Comparison of ENCODE assay signal across 8 cellular contexts in genomic region chr3:11803977-11804903, GRCh38. TPM values are rescaled to one million over a fixed set of nuclear protein-coding genes. Genes with fewer than 3 reads are reported as not detected.
DNase-seq lines count a peak whose midpoint lies in the region; ATAC-seq, FAIRE-seq and TF ChIP-seq lines count a peak whose summit lies in the region.

No MANE protein-coding gene starts in this region.

- POLR2A ChIA-PET in GM12878 (lab: Charles Lee), result no interaction called here

- TF ChIP-seq RAD21 in GM12878 (IDR thresholded peaks at IDR 0.05; ENCODE audit: insufficient read depth, low read depth, low read length), result peak; percentile 61

- peaks cover 2% of the 10 kb centered on the region; the same call in 1 of the 3 replicates for H3K9me3 ChIP-seq in GM12878 (replicated peaks; ENCODE audit: control insufficient read depth, insufficient read depth, low read length)

- intact Hi-C loops in GM12878 (cut with micrococcal nuclease; ENCODE audit: unreplicated experiment), result loop anchor here (1.0 to 5.0 kb wide), 2 partner anchors 149 to 427 kb away; no protein-coding TSS in a partner anchor
- intact Hi-C loops in posterior vena cava (cut with DNase I), result loop anchor here (5.0 to 10.0 kb wide), 3 partner anchors 149 to 787 kb away; no protein-coding TSS in a partner anchor

- peak; percentile 94 for ATAC-seq in GM12878

- BruUV-seq in GM12878 (replicated peaks; lab: Mats Ljungman, UMichigan), result no TSS peak

- SMC1A ChIA-PET in GM12878 (lab: Charles Lee; ENCODE audit: uncharacterized antibody, unreplicated experiment), result interaction anchor here (0.6 to 1.4 kb wide), 5 partner anchors 13 to 424 kb away, joined by 3 read pairs; no protein-coding TSS in a partner anchor

- no peaks in the 10 kb centered on the region for H4K20me1 ChIP-seq in GM12878 (ENCODE audit: control insufficient read depth, insufficient read depth)

- no peak overlapping the region for H3K27ac ChIP-seq in GM12878 (ENCODE audit: control insufficient read depth, insufficient read depth)

- no peak for TF ChIP-seq EP300 in GM12878 (IDR thresholded peaks at IDR 0.05; ENCODE audit: borderline replicate concordance in 1 of 2, control insufficient read depth in 1 of 2, low read depth in 2 of 2, low read length in 2 of 2)

- RAD21 ChIA-PET in GM12878 (lab: Charles Lee; ENCODE audit: unreplicated experiment), result interaction anchor here (0.5 to 1.3 kb wide), 2 partner anchors 425 to 467 kb away, joined by 3 to 7 read pairs; no protein-coding TSS in a partner anchor

- TF ChIP-seq CTCF in GM13976 (IDR thresholded peaks at IDR 0.05; ENCODE audit: borderline replicate concordance, control extremely low read depth, extremely low read depth, insufficient read depth, missing control alignments), result peak; percentile 56
- TF ChIP-seq CTCF in GM12878 (IDR thresholded peaks at IDR 0.05 in 2 of 3, conservative IDR thresholded peaks at IDR 0.05 in 1 of 3; ENCODE audit: control insufficient read depth in 2 of 3, extremely low read depth in 1 of 3, insufficient read depth in 1 of 3, low read depth in 3 of 3, low read length in 3 of 3), result peak; percentile 59 to 73 (median 69)

- no peaks in the 10 kb centered on the region for H3K27me3 ChIP-seq in GM12878 (replicated peaks in 1 of 2; ENCODE audit: control insufficient read depth in 2 of 2, insufficient read depth in 2 of 2, low read length in 1 of 2)

- peak; percentile 67 for DNase-seq in Ammon's horn (ENCODE audit: low spot score)
- DNase-seq in GM13976 (ENCODE audit: low spot score), result peak; percentile 63
- DNase-seq in HuH-7 (ENCODE audit: low spot score), result peak; percentile 77
- DNase-seq in SHP77 (lab: John Stamatoyannopoulos, UW), result peak; percentile 7 to 35
- DNase-seq in GM12878 (ENCODE audit: low read depth, low spot score), result no peak
- DNase-seq in iPS DF 4.7 (ENCODE audit: extremely low read depth, low spot score), result peak; percentile 25
- DNase-seq in stimulated activated CD4-positive, alpha-beta T cell treated with anti-CD3 and anti-CD28 coated beads, Interleukin-2, amount 100 ng/mL, for 48 hours, result peak; percentile 7 to 15
- DNase-seq in posterior vena cava (ENCODE audit: low spot score), result no peak

- H3K4me1 ChIP-seq in GM12878 (ENCODE audit: control insufficient read depth, insufficient read depth, low read length), result no peaks in the 10 kb centered on the region

- no peak for TF ChIP-seq POLR2A in GM12878 (IDR thresholded peaks at IDR 0.05; ENCODE audit: low read depth, low read length)

- peaks cover 2 to 9% of the 10 kb centered on the region in 2 experiments; a peak in 2 of 4 replicates for H3K36me3 ChIP-seq in GM12878 (ENCODE audit: control insufficient read depth in 2 of 2, insufficient read depth in 2 of 2, low read length in 1 of 2)

- FAIRE-seq in GM12878 (lab: Jason Lieb, UNC), result peak; percentile 41

- H2AFZ ChIP-seq in GM12878 (ENCODE audit: control insufficient read depth, low read depth, low read length), result no peak overlapping the region

- no peak overlapping the region for H3K4me3 ChIP-seq in GM12878

- H3K4me2 ChIP-seq in GM12878 (ENCODE audit: control insufficient read depth, insufficient read depth), result no peak overlapping the region

- WGBS in GM12878 (ENCODE audit: insufficient coverage, insufficient replicate concordance, low lambda C conversion rate, missing lambda C conversion rate), result 50% methylated on average over 2 of the region's 2 CpGs

- H3K9ac ChIP-seq in GM12878 (ENCODE audit: control insufficient read depth, insufficient read depth, low read length), result no peak overlapping the region

- CTCF ChIA-PET in GM12878 (lab: Yijun Ruan, JAX), result interaction anchor here (0.5 to 2.8 kb wide), 18 partner anchors 10 to 565 kb away, joined by 3 to 20 read pairs (median 4); no protein-coding TSS in a partner anchor

- H3K79me2 ChIP-seq in GM12878 (ENCODE audit: control insufficient read depth, insufficient read depth, low read length), result no peaks in the 10 kb centered on the region

- in situ Hi-C loops in GM13976 (cut with MboI; ENCODE audit: low sequenced_read_pairs, unreplicated experiment), result loop anchor here (10.0 kb wide), 1 partner anchor 149 kb away; no protein-coding TSS in a partner anchor
- in situ Hi-C loops in GM12878 (cut with MboI), result loop anchor here (10.0 kb wide), 1 partner anchor 419 kb away; no protein-coding TSS in a partner anchor

TF ChIP-seq in GM12878, 131 proteins besides CTCF, POLR2A, EP300 and RAD21 (continues in another document):
- TF ChIP-seq RUNX3 (IDR thresholded peaks at IDR 0.05; ENCODE audit: low read length) (peak; percentile 46), SMC3 (IDR thresholded peaks at IDR 0.05; ENCODE audit: borderline replicate concordance, low read length) (peak; percentile 59), ZNF384 (IDR thresholded peaks at IDR 0.05; ENCODE audit: borderline replicate concordance, low read depth, low read length) (no peak), CEBPB (IDR thresholded peaks at IDR 0.05; ENCODE audit: borderline replicate concordance in 1 of 2, low read depth in 2 of 2, low read length in 2 of 2) (no peak), PBX3 (IDR thresholded peaks at IDR 0.05; ENCODE audit: insufficient replicate concordance, low read depth, low read length) (no peak), NFXL1 (IDR thresholded peaks at IDR 0.05; ENCODE audit: borderline replicate concordance) (no peak), STAT3 (IDR thresholded peaks at IDR 0.05; ENCODE audit: low read depth, low read length) (no peak), DPF2 (IDR thresholded peaks at IDR 0.05) (no peak), CUX1 (IDR thresholded peaks at IDR 0.05; ENCODE audit: insufficient replicate concordance, low read depth, low read length) (no peak), FOXK2 (IDR thresholded peaks at IDR 0.05) (no peak), CBX3 (IDR thresholded peaks at IDR 0.05; ENCODE audit: borderline replicate concordance, low read depth) (no peak), SUZ12 (IDR thresholded peaks at IDR 0.05; ENCODE audit: unreplicated experiment) (no peak)

RNA-seq across cellular contexts. Expression of gene TAMM41, which starts 42.4 kb away (rescaled TPM):
- 113 and 119 TPM in 2 replicates for total RNA-seq in GM12878 (2013; cell fraction: nucleolus; rRNA removed)
- total RNA-seq in GM12878 (2014; rRNA removed) (9.3 and 10.4 TPM in 2 replicates), GM12878 (2014; rRNA removed; fragmentation: Illumina TruSeq; extraction: Trizol) (14.3 and 14.5 TPM in 2 replicates), GM12878 (2021) (16.4 and 20.4 TPM in 2 replicates), posterior vena cava (10 to 100 TPM; 15.5 to 15.8 TPM)
- 13.1 TPM for polyA plus RNA-seq in GM12878 (2011; ENCODE audit: low read depth)
- polyA plus RNA-seq in GM12878 (2011; rRNA removed) (16.1 and 20.1 TPM in 2 replicates), GM12878 (2014; fragmentation: Illumina TruSeq; extraction: Trizol) (15.4 and 19.7 TPM in 2 replicates), GM12878 (2014; fragmentation: Nextera tagmentation; extraction: Ambion mirVana) (10 to 100 TPM; 32.2 to 36.6 TPM), GM12878 (2014; rRNA removed) (16.0 and 16.8 TPM in 2 replicates), GM12878 (2016; fragmentation: Nextera tagmentation; extraction: Ambion mirVana) (10 to 100 TPM; 30.6 to 31.4 TPM)
- polyA plus RNA-seq in GM12878 (2011; cell fraction: cytosol; rRNA removed), result 17.3 and 21.3 TPM in 2 replicates
- polyA plus RNA-seq in GM12878 (2011; cell fraction: nucleus; rRNA removed), result 38.2 and 41.1 TPM in 2 replicates
- polyA plus RNA-seq in GM12878 (2012), result 14.5 and 19.5 TPM in 2 replicates
- polyA minus RNA-seq in GM12878 (2011; rRNA and poly(A)+ RNA removed), result 21.7 and 30.2 TPM in 2 replicates
- polyA minus RNA-seq in GM12878 (2011; cell fraction: cytosol; rRNA and poly(A)+ RNA removed), result 10.6 and 14.0 TPM in 2 replicates
- polyA minus RNA-seq in GM12878 (2011; cell fraction: nucleus; rRNA and poly(A)+ RNA removed), result 37.6 and 56.4 TPM in 2 replicates

Comparison
In these comparisons a context has a peak if more than half of its experiments do, and no peak if none do; other contexts are left out.
1. DNase-seq: peak in Ammon's horn (single experiment), GM13976 (single experiment), HuH-7 (single experiment), SHP77 (2 of 2), iPS DF 4.7 (single experiment) and stimulated activated CD4-positive, alpha-beta T cell treated with anti-CD3 and anti-CD28 coated beads, Interleukin-2, amount 100 ng/mL, for 48 hours (2 of 2); none in GM12878 (single experiment) and posterior vena cava (single experiment).